ENCODE assay signal across 2 cellular contexts in genomic region chr12:14260011-14260993, GRCh38.
A peak's percentile ranks its signal among the peaks of the same experiment; 100 is the strongest.
TF ChIP-seq lines count a peak whose summit lies in the region.

No MANE protein-coding gene starts in this region.

TF ChIP-seq in IMR-90, 13 proteins besides CTCF, POLR2A, EP300 and RAD21 (continued from another document):
- peak; percentile 55; the same call in 1 of the 2 replicates for TF ChIP-seq BHLHE40 (IDR thresholded peaks at IDR 0.05; ENCODE audit: low read depth, low read length)

TF ChIP-seq in SK-N-SH treated with all-trans-retinoic acid at 6 μM for 48 hours, 23 proteins besides CTCF, POLR2A, EP300 and RAD21 (continued from another document):
- TF ChIP-seq RARB (CRISPR knock-in tag; IDR thresholded peaks at IDR 0.05), result no peak
TF ChIP-seq in SK-N-SH treated with all-trans-retinoic acid at 6 μM for 48 hours: peak in this region for 0.
